ENCODE assay signal across 21 cellular contexts in genomic region chr4:116244771-116245170, GRCh38.
"Had no signal": no experiment of that assay in that cellular context is flagged by ENCODE, and none has a peak within 500 bp of the region (broad histone marks: within the 10 kb centered on the region; RNA-seq: fewer than 3 reads in every experiment).

No MANE protein-coding gene starts in this region.

- ATAC-seq: effector memory CD8-positive, alpha-beta T cell; esophagus mucosa; foreskin keratinocyte; gastrocnemius medialis; gastroesophageal sphincter; heart left ventricle; heart right ventricle had no signal

- DNase-seq: colonic mucosa; cortex of kidney; dermis blood vessel endothelial cell; dorsolateral prefrontal cortex; effector CD4-positive, alpha-beta T cell; effector CD8-positive, alpha-beta T cell; effector memory CD4-positive, alpha-beta T cell; effector memory CD8-positive, alpha-beta T cell; endodermal cell; erythroblast; esophagus squamous epithelium; foreskin fibroblast; foreskin keratinocyte; foreskin melanocyte; gastrocnemius medialis; glutamatergic neuron; head of caudate nucleus; heart left ventricle; heart right ventricle had no signal
